17 cellular contexts compared by ENCODE assay signal in genomic region chr1:77624102-77624501, GRCh38. TPM values are rescaled to one million over a fixed set of nuclear protein-coding genes. Genes with fewer than 3 reads are reported as not detected.
DNase-seq lines count a peak whose midpoint lies in the region; ATAC-seq, FAIRE-seq and TF ChIP-seq lines count a peak whose summit lies in the region.
"Had no signal": no experiment of that assay in that cellular context is flagged by ENCODE, and none has a peak within 500 bp of the region (broad histone marks: within the 10 kb centered on the region; RNA-seq: fewer than 3 reads in every experiment).

No MANE protein-coding gene starts in this region.

- H3K4me1 ChIP-seq in heart left ventricle: peaks cover 0 to 12% (median 3%) of the 10 kb centered on the region in 12 donors
- H3K4me1 ChIP-seq in A673 (ENCODE audit: insufficient read depth, low read length, poor library complexity, severe bottlenecking): peaks cover 68% of the 10 kb centered on the region
- no peaks in the 10 kb centered on the region for H3K4me1 ChIP-seq in K562 (replicated peaks in 1 of 2; ENCODE audit: control insufficient read depth in 2 of 2, insufficient read depth in 2 of 2, low read length in 2 of 2)
- H3K4me1 ChIP-seq in effector memory CD4-positive, alpha-beta T cell (ENCODE audit: control insufficient read depth, insufficient read depth, low read length, poor library complexity, severe bottlenecking): no peaks in the 10 kb centered on the region
- H3K4me1 ChIP-seq: Caco-2, HAP-1 had no signal

- no peak overlapping the region for H2AFZ ChIP-seq in K562 (ENCODE audit: low read depth, low read length)

- no peak overlapping the region for H3K9ac ChIP-seq in K562 (ENCODE audit: insufficient read depth in 1 of 2, low read depth in 2 of 2, low read length in 2 of 2)
- H3K9ac ChIP-seq: BLaER1 had no signal

- ATAC-seq in heart left ventricle (peak; percentile 32 to 89 (median 70)), Right ventricle myocardium superior (ENCODE audit: poor library complexity) (no peak), K562 (peak; percentile 47; the same call in 2 of the 3 replicates)

- TF ChIP-seq RAD21 in K562 (CRISPR knock-in tag; conservative IDR thresholded peaks at IDR 0.05 in 1 of 2, IDR thresholded peaks at IDR 0.05 in 1 of 2): no peak

- H3K27ac ChIP-seq in heart left ventricle (peak overlapping the region in 5 of 12 donors; percentile 8 to 73 (median 34)), A673 (ENCODE audit: low read depth, low read length, poor library complexity, severe bottlenecking) (peak overlapping the region; percentile 93), K562 (ENCODE audit: extremely low read depth, low read depth, low read length) (no peak overlapping the region)
- no peak overlapping the region for H3K27ac ChIP-seq in effector memory CD4-positive, alpha-beta T cell (ENCODE audit: insufficient read depth, low read length, poor library complexity, severe bottlenecking)
- H3K27ac ChIP-seq: 22Rv1, BLaER1 had no signal

- H3K4me2 ChIP-seq in K562 (ENCODE audit: insufficient read depth, low read length): no peak overlapping the region
- H3K4me2 ChIP-seq: BLaER1 had no signal

- no peak for FAIRE-seq in K562 (lab: Jason Lieb, UNC)

- DNase-seq in heart left ventricle: no peak
- no peak for DNase-seq in Right ventricle myocardium superior
- DNase-seq in A673 (ENCODE audit: low spot score): no peak
- DNase-seq in K562 (ENCODE audit: extremely low read depth in 1 of 4, low spot score in 3 of 4): no peak
- DNase-seq in lung microvascular endothelial cell (ENCODE audit: low read depth in 2 of 2): peak; percentile 26 to 33
- no peak for DNase-seq in cerebellar nuclear complex (lab: John Stamatoyannopoulos, UW)
- DNase-seq in effector memory CD4-positive, alpha-beta T cell: no peak
- no peak for DNase-seq in retina
- DNase-seq: AML-193; Caco-2; CD8-positive, alpha-beta memory T cell; DND-41; GDM1; GOT3 had no signal

- TF ChIP-seq CTCF in heart left ventricle (IDR thresholded peaks at IDR 0.05): no peak
- no peak for TF ChIP-seq CTCF in A673 (conservative IDR thresholded peaks at IDR 0.05; ENCODE audit: low read depth, low read length)
- no peak for TF ChIP-seq CTCF in K562 (IDR thresholded peaks at IDR 0.05 in 2 of 3, conservative IDR thresholded peaks at IDR 0.05 in 1 of 3; ENCODE audit: insufficient read depth in 2 of 3, low read depth in 1 of 3, low read length in 3 of 3)

- intact Hi-C loops in heart left ventricle (cut with DNase I) (no loop called here), Right ventricle myocardium superior (cut with DNase I) (no loop called here), A673 (cut with micrococcal nuclease; ENCODE audit: unreplicated experiment) (no loop called here), K562 (cut with micrococcal nuclease) (no loop called here)

- CTCF ChIA-PET in A673 (lab: Charles Lee): no interaction called here
- CTCF ChIA-PET in K562 (lab: Yijun Ruan, JAX; ENCODE audit: low intra/inter-chr PET ratio): no interaction called here

- no peaks in the 10 kb centered on the region for H3K79me2 ChIP-seq in K562 (ENCODE audit: control insufficient read depth, insufficient read depth, low read length)

- H4K20me1 ChIP-seq in K562 (replicated peaks; ENCODE audit: control insufficient read depth, insufficient read depth, low read length): no peaks in the 10 kb centered on the region
- H4K20me1 ChIP-seq: BLaER1 had no signal

- H3K9me1 ChIP-seq in K562 (ENCODE audit: control insufficient read depth, insufficient read depth, low read length): no peaks in the 10 kb centered on the region

- BruUV-seq in A673 (replicated peaks; lab: Mats Ljungman, UMichigan): no TSS peak
- BruUV-seq in K562 (replicated peaks; lab: Mats Ljungman, UMichigan): no TSS peak

- no peak overlapping the region for H3K4me3 ChIP-seq in heart left ventricle
- H3K4me3 ChIP-seq in A673 (ENCODE audit: low read depth, low read length, poor library complexity, severe bottlenecking): no peak overlapping the region
- no peak overlapping the region for H3K4me3 ChIP-seq in K562
- no peak overlapping the region for H3K4me3 ChIP-seq in effector memory CD4-positive, alpha-beta T cell (ENCODE audit: insufficient read depth, low read depth, low read length, poor library complexity, severe bottlenecking)
- H3K4me3 ChIP-seq: BLaER1, HAP-1 had no signal

- in situ Hi-C loops in K562 (cut with MboI): no loop called here

- no peaks in the 10 kb centered on the region for H3K27me3 ChIP-seq in heart left ventricle
- no peaks in the 10 kb centered on the region for H3K27me3 ChIP-seq in A673 (replicated peaks; ENCODE audit: insufficient read depth, low read depth, low read length, poor library complexity)
- H3K27me3 ChIP-seq in K562 (ENCODE audit: control insufficient read depth in 2 of 2, insufficient read depth in 2 of 2, low read length in 2 of 2): no peaks in the 10 kb centered on the region
- no peaks in the 10 kb centered on the region for H3K27me3 ChIP-seq in effector memory CD4-positive, alpha-beta T cell (replicated peaks; ENCODE audit: control insufficient read depth, insufficient read depth, low read length, poor library complexity, severe bottlenecking)
- H3K27me3 ChIP-seq: BLaER1 had no signal

- POLR2A ChIA-PET in A673 (lab: Charles Lee; ENCODE audit: low non-redundant PET): no interaction called here
- POLR2A ChIA-PET in K562 (lab: Yijun Ruan, JAX): interaction anchor here (0.7 to 0.9 kb wide), 2 partner anchors 17 to 18 kb away, joined by 3 read pairs; no protein-coding TSS in a partner anchor

- H3K36me3 ChIP-seq in heart left ventricle: peaks cover 0 to 52% (median 22%) of the 10 kb centered on the region in 9 donors
- peaks cover 6% of the 10 kb centered on the region for H3K36me3 ChIP-seq in A673 (ENCODE audit: insufficient read depth, low read length, poor library complexity, severe bottlenecking)
- peaks cover 31% of the 10 kb centered on the region for H3K36me3 ChIP-seq in K562 (ENCODE audit: control insufficient read depth, insufficient read depth, low read length)
- H3K36me3 ChIP-seq in effector memory CD4-positive, alpha-beta T cell (ENCODE audit: control insufficient read depth, insufficient read depth, low read length): peaks cover 7% of the 10 kb centered on the region

- TF ChIP-seq EP300 in K562 (IDR thresholded peaks at IDR 0.05; ENCODE audit: low read length): no peak

- H3K9me3 ChIP-seq in heart left ventricle: no peaks in the 10 kb centered on the region
- H3K9me3 ChIP-seq in A673 (ENCODE audit: low read depth, low read length, poor library complexity, severe bottlenecking): peaks cover 6% of the 10 kb centered on the region
- H3K9me3 ChIP-seq in K562 (replicated peaks; ENCODE audit: control insufficient read depth, insufficient read depth, low read depth, low read length): no peaks in the 10 kb centered on the region
- no peaks in the 10 kb centered on the region for H3K9me3 ChIP-seq in effector memory CD4-positive, alpha-beta T cell (ENCODE audit: control insufficient read depth, low read length)
- H3K9me3 ChIP-seq: BLaER1, Caco-2, HAP-1 had no signal

- TF ChIP-seq POLR2A in heart left ventricle (IDR thresholded peaks at IDR 0.05) (no peak), K562 (conservative IDR thresholded peaks at IDR 0.05) (no peak)

TF ChIP-seq in K562, 482 proteins besides CTCF, POLR2A, EP300 and RAD21:
- TF ChIP-seq MNT (conservative IDR thresholded peaks at IDR 0.05) (no peak), SP1 (CRISPR knock-in tag; IDR thresholded peaks at IDR 0.05) (no peak), ZNF507 (tag; conservative IDR thresholded peaks at IDR 0.05) (no peak), SRSF9 (IDR thresholded peaks at IDR 0.05; ENCODE audit: borderline replicate concordance, low read depth, low read length) (no peak), ZNF140 (CRISPR knock-in tag; IDR thresholded peaks at IDR 0.05) (no peak), MAFG (tag; conservative IDR thresholded peaks at IDR 0.05) (no peak), SPI1 (IDR thresholded peaks at IDR 0.05; ENCODE audit: borderline replicate concordance, low read depth, low read length) (no peak), NFE2L1 (tag; IDR thresholded peaks at IDR 0.05; ENCODE audit: borderline replicate concordance, low read depth) (no peak)

RNA-seq across cellular contexts. Expression of gene ZZZ3, which starts 58.4 kb away (rescaled TPM):
- total RNA-seq in heart left ventricle: 10 to 100 TPM; 26.2 to 45.1 (median 31.1) TPM
- 10 to 100 TPM in 1 of 2 donors, 1 to 10 TPM in 1; 7.0 to 12.7 TPM for polyA plus RNA-seq in heart left ventricle
- total RNA-seq in Right ventricle myocardium superior: 30.3 TPM
- 54.6 and 68.8 TPM in 2 replicates for total RNA-seq in A673 (2021)
- total RNA-seq in K562 (2011; cell fraction: chromatin; rRNA removed; ENCODE audit: low replicate concordance): 56.5 and 166 TPM in 2 replicates
- total RNA-seq in K562 (2011; cell fraction: nucleolus; rRNA removed): 27.3 and 49.2 TPM in 2 replicates
- total RNA-seq in K562 (2011; cell fraction: nucleoplasm; rRNA removed): 115 and 192 TPM in 2 replicates
- 59.3 and 64.0 TPM in 2 replicates for total RNA-seq in K562 (2014; rRNA removed)
- total RNA-seq in K562 (2014; rRNA removed; fragmentation: Illumina TruSeq; extraction: Trizol): 60.0 and 63.2 TPM in 2 replicates
- total RNA-seq in K562 (2015; rRNA removed; fragmentation: Illumina TruSeq; extraction: Trizol): 59.5 and 62.7 TPM in 2 replicates
- 42.5 and 43.9 TPM in 2 replicates for total RNA-seq in K562 (2021)
- 27.1 and 36.7 TPM in 2 replicates for polyA plus RNA-seq in K562 (2011; rRNA removed)
- polyA plus RNA-seq in K562 (2011; cell fraction: cytosol; rRNA removed): 10.5 and 19.1 TPM in 2 replicates
- 23.6 and 25.9 TPM in 2 replicates for polyA plus RNA-seq in K562 (2011; cell fraction: nucleus; rRNA removed)
- polyA plus RNA-seq in K562 (2012): 21.0 and 24.2 TPM in 2 replicates
- polyA plus RNA-seq in K562 (2014; fragmentation: Illumina TruSeq; extraction: Trizol): 30.6 and 32.8 TPM in 2 replicates
- 10 to 100 TPM; 13.9 to 18.5 TPM for polyA plus RNA-seq in K562 (2014; fragmentation: Nextera tagmentation; extraction: Ambion mirVana)
- 28.7 and 37.2 TPM in 2 replicates for polyA plus RNA-seq in K562 (2014; rRNA removed)
- polyA minus RNA-seq in K562 (2011; rRNA and poly(A)+ RNA removed): 79.6 and 85.2 TPM in 2 replicates
- 29.5 and 30.7 TPM in 2 replicates for polyA minus RNA-seq in K562 (2011; cell fraction: cytosol; rRNA and poly(A)+ RNA removed)
- polyA minus RNA-seq in K562 (2011; cell fraction: nucleus; rRNA and poly(A)+ RNA removed): 56.1 and 75.1 TPM in 2 replicates
- total RNA-seq in lung microvascular endothelial cell: 39.4 and 79.6 TPM in 2 replicates

Comparison
In these comparisons a context has a peak if more than half of its experiments do, and no peak if none do; other contexts are left out.
1. DNase-seq: peak in lung microvascular endothelial cell (2 of 2); none in heart left ventricle (0 of 5), Right ventricle myocardium superior (single experiment), A673 (single experiment), K562 (0 of 4), cerebellar nuclear complex (0 of 2), effector memory CD4-positive, alpha-beta T cell (0 of 3) and retina (single experiment).